Comparison of ENCODE assay signal across 15 cellular contexts in genomic region chr12:119940881-119941280, GRCh38. TPM values are rescaled to one million over a fixed set of nuclear protein-coding genes. Genes with fewer than 3 reads are reported as not detected.
DNase-seq lines count a peak whose midpoint lies in the region; ATAC-seq and TF ChIP-seq lines count a peak whose summit lies in the region.
"Had no signal": no experiment of that assay in that cellular context is flagged by ENCODE, and none has a peak within 500 bp of the region (broad histone marks: within the 10 kb centered on the region; RNA-seq: fewer than 3 reads in every experiment).

No MANE protein-coding gene starts in this region.

- peak overlapping the region; percentile 43 for H3K27ac ChIP-seq in HUES48 (ENCODE audit: low read depth, low read length)
- H3K27ac ChIP-seq in Peyer's patch: no peak overlapping the region
- H3K27ac ChIP-seq: skin epidermis had no signal

- no peak for ATAC-seq in stimulated activated memory B cell treated with anti-CD40 and anti-IgM and Interleukin-4, amounts not matched to agents 10 μg/mL and 1 μg/mL and 100 μg/mL, for 72 hours

- H3K27me3 ChIP-seq in HUES48 (ENCODE audit: control insufficient read depth, insufficient read depth, low read length): no peaks in the 10 kb centered on the region
- no peaks in the 10 kb centered on the region for H3K27me3 ChIP-seq in Peyer's patch

- H3K4me1 Mint-ChIP-seq in stimulated activated memory B cell treated with anti-CD40 and anti-IgM and Interleukin-4, amounts not matched to agents 10 μg/mL and 1 μg/mL and 100 μg/mL, for 72 hours: no peaks in the 10 kb centered on the region

- H3K4me1 ChIP-seq in HUES48 (ENCODE audit: control insufficient read depth, insufficient read depth, low read length): peaks cover 8% of the 10 kb centered on the region; the same call in 1 of the 2 replicates
- H3K4me1 ChIP-seq in Peyer's patch: no peaks in the 10 kb centered on the region

- TF ChIP-seq POLR2A in Peyer's patch (IDR thresholded peaks at IDR 0.05): no peak

- no peak overlapping the region for H3K4me3 Mint-ChIP-seq in stimulated activated memory B cell treated with anti-CD40 and anti-IgM and Interleukin-4, amounts not matched to agents 10 μg/mL and 1 μg/mL and 100 μg/mL, for 72 hours
- H3K4me3 Mint-ChIP-seq: CD4-positive, alpha-beta T cell; dendritic cell treated with granulocyte-macrophage colony-stimulating factor and Interleukin-4, amounts not matched to agents 40 ng/mL and 50 ng/mL, for 4 days; stimulated activated naive CD8-positive, alpha-beta T cell treated with anti-CD3 and anti-CD28 coated beads, Interleukin-15, Interleukin-2, amounts not matched to agents 100 ng/mL and 50 ng/mL, for 24 hours had no signal

- no peak overlapping the region for H3K27ac Mint-ChIP-seq in stimulated activated memory B cell treated with anti-CD40 and anti-IgM and Interleukin-4, amounts not matched to agents 10 μg/mL and 1 μg/mL and 100 μg/mL, for 72 hours
- H3K27ac Mint-ChIP-seq: CD4-positive, alpha-beta T cell; dendritic cell treated with granulocyte-macrophage colony-stimulating factor and Interleukin-4, amounts not matched to agents 40 ng/mL and 50 ng/mL, for 4 days; stimulated activated naive CD8-positive, alpha-beta T cell treated with anti-CD3 and anti-CD28 coated beads, Interleukin-15, Interleukin-2, amounts not matched to agents 100 ng/mL and 50 ng/mL, for 24 hours had no signal

- H3K4me3 ChIP-seq in AG10803 (ENCODE audit: low read length): no peak overlapping the region
- no peak overlapping the region for H3K4me3 ChIP-seq in HUES48 (ENCODE audit: low read depth, low read length)
- no peak overlapping the region for H3K4me3 ChIP-seq in Peyer's patch
- H3K4me3 ChIP-seq: lung, skin epidermis had no signal

- TF ChIP-seq CTCF in AG10803 (conservative IDR thresholded peaks at IDR 0.05; ENCODE audit: low read length): no peak
- TF ChIP-seq CTCF in Peyer's patch (IDR thresholded peaks at IDR 0.05): no peak

- DNase-seq in AG10803 (ENCODE audit: low read depth) (peak; percentile 21), SHP77 treated with DMSO at 0.1 percent for 48 hours (lab: John Stamatoyannopoulos, UW) (peak; percentile 31), glomerular endothelial cell (ENCODE audit: extremely low read depth, low read depth, low spot score) (peak; percentile 34), Peyer's patch (no peak), epidermal melanocyte (ENCODE audit: insufficient read length, low spot score) (no peak)
- no peak for DNase-seq in stimulated activated CD4-positive, alpha-beta T cell treated with anti-CD3 and anti-CD28 coated beads, Interleukin-1b, Interleukin-23, amount 100 ng/mL, for 48 hours
- DNase-seq: activated CD8-positive, alpha-beta memory T cell treated with anti-CD3 and anti-CD28 coated beads, Interleukin-2, amount 50 U/mL, for 4 hours; CD4-positive, alpha-beta T cell; KG1 had no signal

- no peaks in the 10 kb centered on the region for H3K36me3 ChIP-seq in HUES48 (ENCODE audit: control insufficient read depth, insufficient read depth, low read length)
- H3K36me3 ChIP-seq in Peyer's patch: no peaks in the 10 kb centered on the region

- H3K9me3 ChIP-seq in HUES48 (ENCODE audit: control insufficient read depth, insufficient read depth, low read length) (no peaks in the 10 kb centered on the region), Peyer's patch (no peaks in the 10 kb centered on the region)

- no peaks in the 10 kb centered on the region for H3K9me3 Mint-ChIP-seq in stimulated activated memory B cell treated with anti-CD40 and anti-IgM and Interleukin-4, amounts not matched to agents 10 μg/mL and 1 μg/mL and 100 μg/mL, for 72 hours
- H3K9me3 Mint-ChIP-seq: CD4-positive, alpha-beta T cell; dendritic cell treated with granulocyte-macrophage colony-stimulating factor and Interleukin-4, amounts not matched to agents 40 ng/mL and 50 ng/mL, for 4 days; stimulated activated naive CD8-positive, alpha-beta T cell treated with anti-CD3 and anti-CD28 coated beads, Interleukin-15, Interleukin-2, amounts not matched to agents 100 ng/mL and 50 ng/mL, for 24 hours had no signal

- H3K27me3 Mint-ChIP-seq in stimulated activated memory B cell treated with anti-CD40 and anti-IgM and Interleukin-4, amounts not matched to agents 10 μg/mL and 1 μg/mL and 100 μg/mL, for 72 hours: peaks cover 9% of the 10 kb centered on the region
- H3K27me3 Mint-ChIP-seq: CD4-positive, alpha-beta T cell had no signal

- no peaks in the 10 kb centered on the region for H3K36me3 Mint-ChIP-seq in stimulated activated memory B cell treated with anti-CD40 and anti-IgM and Interleukin-4, amounts not matched to agents 10 μg/mL and 1 μg/mL and 100 μg/mL, for 72 hours

- no peak overlapping the region for H3K9ac ChIP-seq in HUES48 (ENCODE audit: low read depth, low read length)

RNA-seq across cellular contexts. Expression of gene BICDL1, which starts 48.2 kb away (rescaled TPM):
- total RNA-seq in glomerular endothelial cell: 0.70 TPM in 1 of 2 replicates, not detected in the other
- total RNA-seq in Peyer's patch: 10 to 100 TPM in 2 of 4 donors, 1 to 10 TPM in 2; 9.1 to 17.3 (median 12.0) TPM

Comparison
In these comparisons a context has a peak if more than half of its experiments do, and no peak if none do; other contexts are left out.
1. DNase-seq: peak in AG10803 (single experiment), SHP77 treated with DMSO at 0.1 percent for 48 hours (single experiment) and glomerular endothelial cell (single experiment); none in Peyer's patch (0 of 3), stimulated activated CD4-positive, alpha-beta T cell treated with anti-CD3 and anti-CD28 coated beads, Interleukin-1b, Interleukin-23, amount 100 ng/mL, for 48 hours (single experiment) and epidermal melanocyte (single experiment).